12 cellular contexts compared by ENCODE assay signal in genomic region chr11:119417726-119418540, GRCh38. TPM values are rescaled to one million over a fixed set of nuclear protein-coding genes. Genes with fewer than 3 reads are reported as not detected.
DNase-seq lines count a peak whose midpoint lies in the region; ATAC-seq, FAIRE-seq and TF ChIP-seq lines count a peak whose summit lies in the region.
"Had no signal": no experiment of that assay in that cellular context is flagged by ENCODE, and none has a peak within 500 bp of the region (broad histone marks: within the 10 kb centered on the region; RNA-seq: fewer than 3 reads in every experiment).

No MANE protein-coding gene starts in this region.

- peaks cover 19% of the 10 kb centered on the region for H3K36me3 ChIP-seq in MG63

- peaks cover 6% of the 10 kb centered on the region for H3K9me3 Mint-ChIP-seq in mesothelial cell of epicardium

- TF ChIP-seq POLR2A in GM12891 (IDR thresholded peaks at IDR 0.05; ENCODE audit: low read depth, low read length) = no peak

- H3K27ac Mint-ChIP-seq in mesothelial cell of epicardium = peak overlapping the region; percentile 81

- DNase-seq in AG09319 (ENCODE audit: extremely low read depth, low read depth) (peak; percentile 71), MG63 (peak; percentile 96), coronary artery (ENCODE audit: low spot score) (no peak), mesothelial cell of epicardium (ENCODE audit: low spot score in 2 of 2, unreplicated experiment in 2 of 2) (no peak), GM12891 (ENCODE audit: insufficient read length, low spot score) (no peak), GOT3 (lab: John Stamatoyannopoulos, UW) (no peak), cerebellar nuclear complex (lab: John Stamatoyannopoulos, UW) (no peak)
- DNase-seq: activated effector memory CD4-positive, alpha-beta T cell treated with Interleukin-2 at 50 U/mL for 16 hours; NCI-H526 had no signal

- H3K27ac ChIP-seq in coronary artery = peak overlapping the region; percentile 42 to 59

- peaks cover 12% of the 10 kb centered on the region for H3K27me3 Mint-ChIP-seq in mesothelial cell of epicardium (ENCODE audit: low read depth)

- ATAC-seq in GM18873 (IDR thresholded peaks at IDR 0.05; ENCODE audit: low FRiP score, unreplicated experiment) = no peak

- no peaks in the 10 kb centered on the region for H3K27me3 ChIP-seq in MG63

- TF ChIP-seq CTCF in AG09319 (IDR thresholded peaks at IDR 0.05; ENCODE audit: low read depth, low read length) (no peak), coronary artery (IDR thresholded peaks at IDR 0.05) (no peak), mesothelial cell of epicardium (IDR thresholded peaks at IDR 0.05; ENCODE audit: unreplicated experiment) (no peak)

- H3K4me1 Mint-ChIP-seq in mesothelial cell of epicardium = peaks cover 34% of the 10 kb centered on the region

- peaks cover 17% of the 10 kb centered on the region for H3K36me3 Mint-ChIP-seq in mesothelial cell of epicardium
- H3K36me3 Mint-ChIP-seq: CD14-positive monocyte had no signal

- no peaks in the 10 kb centered on the region for H3K9me3 ChIP-seq in MG63

- peak overlapping the region; percentile 10; the same call in 1 of the 2 replicates for H3K4me3 ChIP-seq in MG63
- H3K4me3 ChIP-seq in coronary artery = no peak overlapping the region

- no peak for FAIRE-seq in GM12891 (lab: Jason Lieb, UNC)
- FAIRE-seq: TTC549 had no signal

- H3K4me3 Mint-ChIP-seq in mesothelial cell of epicardium = no peak overlapping the region
- H3K4me3 Mint-ChIP-seq: CD14-positive monocyte had no signal

TF ChIP-seq in GM12891, 5 proteins besides CTCF, POLR2A, EP300 and RAD21:
- no peak for TF ChIP-seq SPI1 (IDR thresholded peaks at IDR 0.05; ENCODE audit: low read depth, low read length)
- no peak for TF ChIP-seq PAX5 (IDR thresholded peaks at IDR 0.05; ENCODE audit: insufficient read depth, low read length, severe bottlenecking)
- TF ChIP-seq POLR2AphosphoS5 (IDR thresholded peaks at IDR 0.05; ENCODE audit: low read depth, low read length) = no peak
- no peak for TF ChIP-seq TAF1 (IDR thresholded peaks at IDR 0.05; ENCODE audit: low read depth, low read length)
- TF ChIP-seq POU2F2 (IDR thresholded peaks at IDR 0.05; ENCODE audit: low read depth, low read length) = no peak

RNA-seq across cellular contexts. Expression of gene THY1, which starts 5.0 kb away (rescaled TPM):
- total RNA-seq in MG63 (2014; rRNA removed; shearing (Covaris generic); ENCODE audit: low replicate concordance) = 122 and 188 TPM in 2 replicates
- 121 to 127 TPM (median 121 TPM) in 3 replicates for total RNA-seq in mesothelial cell of epicardium
- 0.36 TPM for polyA plus RNA-seq in GM12891 (2012; ENCODE audit: low read depth, missing spikeins)
- polyA plus RNA-seq: CD14-positive monocyte had no signal

RNA-seq across cellular contexts. Expression of gene USP2, which starts 36.4 kb away (rescaled TPM):
- total RNA-seq in MG63 (2014; rRNA removed; shearing (Covaris generic); ENCODE audit: low replicate concordance) = 2.1 TPM in 1 of 2 replicates, not detected in the other
- 12.4 to 13.2 TPM (median 13.1 TPM) in 3 replicates for total RNA-seq in mesothelial cell of epicardium
- 0.04 TPM for polyA plus RNA-seq in GM12891 (2012; ENCODE audit: low read depth, missing spikeins)
- polyA plus RNA-seq: CD14-positive monocyte had no signal

Comparison
In these comparisons a context has a peak if more than half of its experiments do, and no peak if none do; other contexts are left out.
1. DNase-seq: peak in AG09319 (single experiment) and MG63 (single experiment); none in coronary artery (single experiment), mesothelial cell of epicardium (0 of 2), GM12891 (single experiment), GOT3 (single experiment) and cerebellar nuclear complex (0 of 2).